In the genomic region with DNA sequence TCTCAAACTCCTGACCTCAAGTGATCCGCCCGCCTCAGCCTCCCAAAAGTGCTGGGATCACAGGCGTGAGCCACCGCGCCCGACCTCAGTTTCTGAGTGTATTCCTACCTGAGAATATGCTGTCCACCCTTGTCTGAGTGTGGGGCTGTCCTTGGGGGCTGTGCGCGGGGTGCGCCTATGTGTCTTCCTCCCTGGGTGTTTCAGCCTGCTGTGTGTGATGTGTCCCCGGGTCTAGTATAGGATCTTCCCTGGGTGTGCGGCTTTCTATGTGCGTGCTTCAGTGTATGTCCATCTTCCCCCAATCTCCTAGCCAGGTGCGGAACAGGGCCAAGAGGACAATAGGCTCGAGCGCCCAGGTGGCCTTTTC, we compare ENCODE assay signal across 8 cellular contexts. TPM values are rescaled to one million over a fixed set of nuclear protein-coding genes. Genes with fewer than 3 reads are reported as not detected.
A peak's percentile ranks its signal among the peaks of the same experiment; 100 is the strongest.
DNase-seq lines count a peak whose midpoint lies in the region; ATAC-seq and TF ChIP-seq lines count a peak whose summit lies in the region.

No MANE protein-coding gene starts in this region.

- peaks cover 9% of the 10 kb centered on the region for H3K27me3 Mint-ChIP-seq in activated naive CD4-positive, alpha-beta T cell treated with anti-CD3 and anti-CD28 coated beads for 36 hours (ENCODE audit: low read depth)
- peaks cover 58% of the 10 kb centered on the region for H3K27me3 Mint-ChIP-seq in dendritic cell treated with granulocyte-macrophage colony-stimulating factor and Interleukin-4, amounts not matched to agents 40 ng/mL and 50 ng/mL, for 4 days
- H3K27me3 Mint-ChIP-seq in mesothelial cell of epicardium (ENCODE audit: low read depth) = no peaks in the 10 kb centered on the region
- H3K27me3 Mint-ChIP-seq in type B pancreatic cell = no peaks in the 10 kb centered on the region

- ATAC-seq in GM18909 (IDR thresholded peaks at IDR 0.05; ENCODE audit: poor library complexity, unreplicated experiment) = no peak
- no peak for ATAC-seq in HG03025 (IDR thresholded peaks at IDR 0.05; ENCODE audit: low FRiP score, unreplicated experiment)

- no peak overlapping the region for H3K27ac Mint-ChIP-seq in activated naive CD4-positive, alpha-beta T cell treated with anti-CD3 and anti-CD28 coated beads for 36 hours
- peak overlapping the region; percentile 80 for H3K27ac Mint-ChIP-seq in dendritic cell treated with granulocyte-macrophage colony-stimulating factor and Interleukin-4, amounts not matched to agents 40 ng/mL and 50 ng/mL, for 4 days
- H3K27ac Mint-ChIP-seq in mesothelial cell of epicardium (peak overlapping the region; percentile 100), type B pancreatic cell (peak overlapping the region; percentile 72)

- CTCF ChIA-PET in activated naive CD4-positive, alpha-beta T cell treated with anti-CD3 and anti-CD28 coated beads for 36 hours (lab: Charles Lee) = no interaction called here

- intact Hi-C loops in activated naive CD4-positive, alpha-beta T cell treated with anti-CD3 and anti-CD28 coated beads for 36 hours (cut with micrococcal nuclease) = no loop called here
- intact Hi-C loops in dendritic cell treated with granulocyte-macrophage colony-stimulating factor and Interleukin-4, amounts not matched to agents 40 ng/mL and 50 ng/mL, for 4 days (cut with micrococcal nuclease) = no loop called here

- no peak for DNase-seq in activated naive CD4-positive, alpha-beta T cell treated with anti-CD3 and anti-CD28 coated beads for 36 hours
- DNase-seq in activated naive CD4-positive, alpha-beta T cell (lab: John Stamatoyannopoulos, UW) = no peak
- DNase-seq in mesothelial cell of epicardium (ENCODE audit: low spot score in 2 of 2, unreplicated experiment in 2 of 2) = no peak
- no peak for DNase-seq in type B pancreatic cell (ENCODE audit: extremely low spot score, unreplicated experiment)
- DNase-seq in T-helper 9 cell = no peak

- TF ChIP-seq CTCF in mesothelial cell of epicardium (IDR thresholded peaks at IDR 0.05; ENCODE audit: unreplicated experiment) = no peak
- TF ChIP-seq CTCF in type B pancreatic cell (conservative IDR thresholded peaks at IDR 0.05) = no peak

- H3K9me3 Mint-ChIP-seq in activated naive CD4-positive, alpha-beta T cell treated with anti-CD3 and anti-CD28 coated beads for 36 hours = no peaks in the 10 kb centered on the region
- no peaks in the 10 kb centered on the region for H3K9me3 Mint-ChIP-seq in dendritic cell treated with granulocyte-macrophage colony-stimulating factor and Interleukin-4, amounts not matched to agents 40 ng/mL and 50 ng/mL, for 4 days
- H3K9me3 Mint-ChIP-seq in mesothelial cell of epicardium (no peaks in the 10 kb centered on the region), type B pancreatic cell (no peaks in the 10 kb centered on the region)

- H3K4me1 Mint-ChIP-seq in activated naive CD4-positive, alpha-beta T cell treated with anti-CD3 and anti-CD28 coated beads for 36 hours (ENCODE audit: low read depth) = peaks cover 18% of the 10 kb centered on the region
- peaks cover 57% of the 10 kb centered on the region for H3K4me1 Mint-ChIP-seq in dendritic cell treated with granulocyte-macrophage colony-stimulating factor and Interleukin-4, amounts not matched to agents 40 ng/mL and 50 ng/mL, for 4 days (ENCODE audit: low read depth)
- H3K4me1 Mint-ChIP-seq in mesothelial cell of epicardium (peaks cover 59% of the 10 kb centered on the region), type B pancreatic cell (ENCODE audit: unreplicated experiment) (peaks cover 58% of the 10 kb centered on the region)

- no peaks in the 10 kb centered on the region for H3K36me3 Mint-ChIP-seq in activated naive CD4-positive, alpha-beta T cell treated with anti-CD3 and anti-CD28 coated beads for 36 hours (ENCODE audit: low read depth)
- no peaks in the 10 kb centered on the region for H3K36me3 Mint-ChIP-seq in dendritic cell treated with granulocyte-macrophage colony-stimulating factor and Interleukin-4, amounts not matched to agents 40 ng/mL and 50 ng/mL, for 4 days (ENCODE audit: low read depth)
- H3K36me3 Mint-ChIP-seq in mesothelial cell of epicardium = no peaks in the 10 kb centered on the region
- no peaks in the 10 kb centered on the region for H3K36me3 Mint-ChIP-seq in type B pancreatic cell

- H3K4me3 Mint-ChIP-seq in activated naive CD4-positive, alpha-beta T cell treated with anti-CD3 and anti-CD28 coated beads for 36 hours = peak overlapping the region; percentile 66
- H3K4me3 Mint-ChIP-seq in dendritic cell treated with granulocyte-macrophage colony-stimulating factor and Interleukin-4, amounts not matched to agents 40 ng/mL and 50 ng/mL, for 4 days = peak overlapping the region; percentile 45
- H3K4me3 Mint-ChIP-seq in mesothelial cell of epicardium (peak overlapping the region; percentile 66), type B pancreatic cell (peak overlapping the region; percentile 87)

RNA-seq across cellular contexts. Expression of a gene that starts 8.3 kb away (rescaled TPM):
- 10 to 100 TPM; 69.5 to 74.6 TPM for total RNA-seq in activated naive CD4-positive, alpha-beta T cell treated with anti-CD3 and anti-CD28 coated beads for 36 hours
- total RNA-seq in mesothelial cell of epicardium (456 to 487 TPM (median 468 TPM) in 3 replicates), type B pancreatic cell (ENCODE audit: low replicate concordance) (240 and 495 TPM in 2 replicates)

RNA-seq across cellular contexts. Expression of a gene that starts 36.6 kb away (rescaled TPM):
- 10 to 100 TPM; 31.3 to 33.8 TPM for total RNA-seq in activated naive CD4-positive, alpha-beta T cell treated with anti-CD3 and anti-CD28 coated beads for 36 hours
- total RNA-seq in mesothelial cell of epicardium = 4.2 to 5.7 TPM (median 4.8 TPM) in 3 replicates
- total RNA-seq in type B pancreatic cell (ENCODE audit: low replicate concordance) = 8.4 and 9.4 TPM in 2 replicates
